Comparison of ENCODE assay signal across 15 cellular contexts in genomic region chr3:16508242-16508575, GRCh38. TPM values are rescaled to one million over a fixed set of nuclear protein-coding genes. Genes with fewer than 3 reads are reported as not detected.
A peak's percentile ranks its signal among the peaks of the same experiment; 100 is the strongest.
DNase-seq lines count a peak whose midpoint lies in the region; ATAC-seq and TF ChIP-seq lines count a peak whose summit lies in the region.
"Had no signal": no experiment of that assay in that cellular context is flagged by ENCODE, and none has a peak within 500 bp of the region (broad histone marks: within the 10 kb centered on the region; RNA-seq: fewer than 3 reads in every experiment).

No MANE protein-coding gene starts in this region.

- H3K36me3 Mint-ChIP-seq in T-helper 1 cell treated with Interleukin-12 subunit alpha and Interleukin-12 subunit beta and Interleukin-4 antibody, amounts not matched to agents 30 μg/mL and 1 μg/mL, for 36 hours (ENCODE audit: low read depth): peaks cover 34% of the 10 kb centered on the region
- peaks cover 94% of the 10 kb centered on the region for H3K36me3 Mint-ChIP-seq in activated T-helper 17 cell treated with anti-CD3 and anti-CD28 coated beads, Interleukin-2, amount 50 U/mL, for 72 hours (ENCODE audit: low read depth)
- H3K36me3 Mint-ChIP-seq in nephron progenitor cell (ENCODE audit: low read depth): peaks cover 5% of the 10 kb centered on the region

- intact Hi-C loops in sciatic nerve (cut with DNase I): no loop called here

- DNase-seq in T-helper 1 cell (no peak), GM12864 (ENCODE audit: low read depth) (no peak), nephron progenitor cell (no peak), sciatic nerve (ENCODE audit: low spot score) (no peak), GOT3 (lab: John Stamatoyannopoulos, UW) (no peak)
- DNase-seq: ACHN; gastrocnemius medialis; mesendoderm; NCI-H187; pancreas; stimulated activated CD4-positive, alpha-beta T cell treated with anti-CD3 and anti-CD28 coated beads, Interleukin-12 subunit alpha, Interleukin-12 subunit beta, amount 100 ng/mL, for 4 hours had no signal

- peak overlapping the region; percentile 69 for H3K27ac Mint-ChIP-seq in T-helper 1 cell treated with Interleukin-12 subunit alpha and Interleukin-12 subunit beta and Interleukin-4 antibody, amounts not matched to agents 30 μg/mL and 1 μg/mL, for 36 hours
- peak overlapping the region; percentile 81 for H3K27ac Mint-ChIP-seq in activated T-helper 17 cell treated with anti-CD3 and anti-CD28 coated beads, Interleukin-2, amount 50 U/mL, for 72 hours
- peak overlapping the region; percentile 12 for H3K27ac Mint-ChIP-seq in nephron progenitor cell

- peak overlapping the region; percentile 52 for H3K4me3 Mint-ChIP-seq in T-helper 1 cell treated with Interleukin-12 subunit alpha and Interleukin-12 subunit beta and Interleukin-4 antibody, amounts not matched to agents 30 μg/mL and 1 μg/mL, for 36 hours
- H3K4me3 Mint-ChIP-seq in activated T-helper 17 cell treated with anti-CD3 and anti-CD28 coated beads, Interleukin-2, amount 50 U/mL, for 72 hours: peak overlapping the region; percentile 85
- H3K4me3 Mint-ChIP-seq in nephron progenitor cell: no peak overlapping the region

- ATAC-seq in activated T-helper 17 cell treated with anti-CD3 and anti-CD28 coated beads, Interleukin-2, amount 50 U/mL, for 72 hours (replicated peaks): no peak
- ATAC-seq in HG02852 (IDR thresholded peaks at IDR 0.05; ENCODE audit: unreplicated experiment) (no peak), sciatic nerve (no peak)
- ATAC-seq: gastrocnemius medialis, pancreas had no signal

- TF ChIP-seq CTCF in GM12864 (IDR thresholded peaks at IDR 0.05; ENCODE audit: low read depth, low read length, missing control alignments): no peak
- no peak for TF ChIP-seq CTCF in nephron progenitor cell (IDR thresholded peaks at IDR 0.05)

- H3K4me1 Mint-ChIP-seq in T-helper 1 cell treated with Interleukin-12 subunit alpha and Interleukin-12 subunit beta and Interleukin-4 antibody, amounts not matched to agents 30 μg/mL and 1 μg/mL, for 36 hours (ENCODE audit: low read depth): peaks cover 66% of the 10 kb centered on the region
- H3K4me1 Mint-ChIP-seq in activated T-helper 17 cell treated with anti-CD3 and anti-CD28 coated beads, Interleukin-2, amount 50 U/mL, for 72 hours: peaks cover 77% of the 10 kb centered on the region
- H3K4me1 Mint-ChIP-seq in nephron progenitor cell: peaks cover 63% of the 10 kb centered on the region

- H3K4me3 ChIP-seq in GM12864 (ENCODE audit: low read depth, low read length): peak overlapping the region; percentile 19
- H3K4me3 ChIP-seq: gastrocnemius medialis, pancreas, tibial nerve had no signal

- no peaks in the 10 kb centered on the region for H3K9me3 Mint-ChIP-seq in T-helper 1 cell treated with Interleukin-12 subunit alpha and Interleukin-12 subunit beta and Interleukin-4 antibody, amounts not matched to agents 30 μg/mL and 1 μg/mL, for 36 hours
- no peaks in the 10 kb centered on the region for H3K9me3 Mint-ChIP-seq in activated T-helper 17 cell treated with anti-CD3 and anti-CD28 coated beads, Interleukin-2, amount 50 U/mL, for 72 hours
- H3K9me3 Mint-ChIP-seq in nephron progenitor cell: no peaks in the 10 kb centered on the region

- H3K27me3 Mint-ChIP-seq in T-helper 1 cell treated with Interleukin-12 subunit alpha and Interleukin-12 subunit beta and Interleukin-4 antibody, amounts not matched to agents 30 μg/mL and 1 μg/mL, for 36 hours (ENCODE audit: low read depth): no peaks in the 10 kb centered on the region
- no peaks in the 10 kb centered on the region for H3K27me3 Mint-ChIP-seq in activated T-helper 17 cell treated with anti-CD3 and anti-CD28 coated beads, Interleukin-2, amount 50 U/mL, for 72 hours
- peaks cover 15% of the 10 kb centered on the region for H3K27me3 Mint-ChIP-seq in nephron progenitor cell (ENCODE audit: low read depth, poor library complexity)

RNA-seq across cellular contexts. Expression of gene RFTN1, which starts 5.3 kb away (rescaled TPM):
- 100 to 1,000 TPM; 112 to 139 TPM for total RNA-seq in activated T-helper 17 cell treated with anti-CD3 and anti-CD28 coated beads, Interleukin-2, amount 50 U/mL, for 72 hours
- 119 TPM for total RNA-seq in sciatic nerve

Comparison
In these comparisons a context has a peak if more than half of its experiments do, and no peak if none do; other contexts are left out.
1. H3K27ac Mint-ChIP-seq: peak in every context shown above with its lines; median percentile 81 in activated T-helper 17 cell treated with anti-CD3 and anti-CD28 coated beads, Interleukin-2, amount 50 U/mL, for 72 hours; 69 in T-helper 1 cell treated with Interleukin-12 subunit alpha and Interleukin-12 subunit beta and Interleukin-4 antibody, amounts not matched to agents 30 μg/mL and 1 μg/mL, for 36 hours; 12 in nephron progenitor cell.